ENCODE assay signal across 30 cellular contexts in the genomic region with DNA sequence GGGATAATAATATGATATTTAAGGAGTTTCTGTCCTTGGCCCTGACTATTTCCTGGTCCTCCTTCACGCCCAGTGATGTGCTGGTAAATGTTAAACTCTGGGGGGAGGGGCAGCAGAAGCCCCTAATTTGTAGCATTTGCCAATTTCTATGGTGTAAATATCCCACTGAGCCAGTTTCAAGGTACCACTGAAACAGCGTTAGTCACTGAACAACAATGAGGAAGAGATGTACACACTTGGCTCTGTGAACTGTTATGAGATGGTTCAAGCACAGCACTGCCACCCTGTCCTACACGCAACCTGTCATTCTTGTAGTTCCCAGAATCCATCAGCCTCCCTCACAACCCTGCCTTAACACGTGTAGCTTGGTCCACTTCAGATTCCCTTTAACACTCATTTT. TPM values are rescaled to one million over a fixed set of nuclear protein-coding genes. Genes with fewer than 3 reads are reported as not detected.
DNase-seq lines count a peak whose midpoint lies in the region; ATAC-seq, FAIRE-seq and TF ChIP-seq lines count a peak whose summit lies in the region.
"Had no signal": no experiment of that assay in that cellular context is flagged by ENCODE, and none has a peak within 500 bp of the region (broad histone marks: within the 10 kb centered on the region; RNA-seq: fewer than 3 reads in every experiment).

No MANE protein-coding gene starts in this region.

- H3K27me3 Mint-ChIP-seq in HFFc6 (ENCODE audit: insufficient read depth) (peaks cover 8% of the 10 kb centered on the region), osteocyte (ENCODE audit: unreplicated experiment) (no peaks in the 10 kb centered on the region)

- FAIRE-seq in bronchial epithelial cell (lab: Jason Lieb, UNC): peak; percentile 64
- FAIRE-seq: D721Med, frontal cortex, GM12878 had no signal

- H3K27me3 ChIP-seq in bronchial epithelial cell (ENCODE audit: control insufficient read depth, insufficient read depth, low read length): no peaks in the 10 kb centered on the region
- H3K27me3 ChIP-seq: esophagus muscularis mucosa, heart right ventricle, ovary, testis had no signal

- H3K9me3 Mint-ChIP-seq in HFFc6: peaks cover 6% of the 10 kb centered on the region; the same call in 1 of the 2 replicates
- H3K9me3 Mint-ChIP-seq in osteocyte (ENCODE audit: unreplicated experiment): no peaks in the 10 kb centered on the region
- H3K9me3 Mint-ChIP-seq: activated CD4-positive, alpha-beta memory T cell treated with anti-CD3 and anti-CD28 coated beads, Interleukin-2, amount 10 ng/mL, durations not matched to agents 7 days and 5 days; activated T-helper 1 cell treated with anti-CD3 and anti-CD28 coated beads, Interleukin-12 subunit alpha, Interleukin-12 subunit beta, Interleukin-2, Interleukin-4 antibody, amounts not matched to agents 30 ng/mL and 10 ng/mL and 1 ng/mL, durations not matched to agents 14 hours and 24 hours and 36 hours; central memory CD8-positive, alpha-beta T cell; effector memory CD8-positive, alpha-beta T cell; natural killer cell treated with Interleukin-12 subunit alpha and Interleukin-12 subunit beta and Interleukin-15 and Interleukin-18, amount 100 ng/mL, for 72 hours had no signal

- DNase-seq in DMS79 treated with DMSO at 0.1 percent for 48 hours (lab: John Stamatoyannopoulos, UW) (peak; percentile 68), DMS79 (lab: John Stamatoyannopoulos, UW) (no peak), HFFc6 (no peak), bronchial epithelial cell (ENCODE audit: low read depth) (peak; percentile 59), mucosa of descending colon (no peak), NOMO-1 treated with dmso at 0.1 percent for 144 hours (lab: John Stamatoyannopoulos, UW; ENCODE audit: unreplicated experiment) (no peak), osteocyte (ENCODE audit: extremely low spot score, unreplicated experiment) (no peak), NCI-H146 (lab: John Stamatoyannopoulos, UW) (no peak)
- DNase-seq: activated CD4-positive, alpha-beta memory T cell treated with anti-CD3 and anti-CD28 coated beads, Interleukin-2, amount 10 ng/mL, durations not matched to agents 7 days and 5 days; activated CD8-positive, alpha-beta memory T cell treated with anti-CD3 and anti-CD28 coated beads, Interleukin-2, amount 50 U/mL, for 4 hours; activated naive CD4-positive, alpha-beta T cell treated with Interleukin-2 at 50 U/mL for 16 hours; effector memory CD8-positive, alpha-beta T cell; H7; heart right ventricle; MV-4-11; NK-92 treated with Interleukin-12 subunit alpha and Interleukin-12 subunit beta, amount 100 ng/mL, for 24 hours; ovary; SHP77; stimulated activated naive CD4-positive, alpha-beta T cell; SW 1271; testis had no signal

- H3K27ac Mint-ChIP-seq in HFFc6 (peak overlapping the region; percentile 55; the same call in 1 of the 2 replicates), osteocyte (ENCODE audit: unreplicated experiment) (no peak overlapping the region)
- H3K27ac Mint-ChIP-seq: activated CD4-positive, alpha-beta memory T cell treated with anti-CD3 and anti-CD28 coated beads, Interleukin-2, amount 10 ng/mL, durations not matched to agents 7 days and 5 days; activated T-helper 1 cell treated with anti-CD3 and anti-CD28 coated beads, Interleukin-12 subunit alpha, Interleukin-12 subunit beta, Interleukin-2, Interleukin-4 antibody, amounts not matched to agents 30 ng/mL and 10 ng/mL and 1 ng/mL, durations not matched to agents 14 hours and 24 hours and 36 hours; effector memory CD8-positive, alpha-beta T cell; natural killer cell treated with Interleukin-12 subunit alpha and Interleukin-12 subunit beta and Interleukin-15 and Interleukin-18, amount 100 ng/mL, for 72 hours had no signal

- ATAC-seq in mucosa of descending colon: peak; percentile 28
- ATAC-seq: effector memory CD8-positive, alpha-beta T cell; GM12878; heart right ventricle; natural killer cell treated with Interleukin-12 subunit alpha and Interleukin-12 subunit beta and Interleukin-15 and Interleukin-18, amount 100 ng/mL, for 72 hours had no signal

- H3K36me3 ChIP-seq in bronchial epithelial cell (ENCODE audit: control insufficient read depth, insufficient read depth, low read length): no peaks in the 10 kb centered on the region
- no peaks in the 10 kb centered on the region for H3K36me3 ChIP-seq in mucosa of descending colon (ENCODE audit: low read depth)
- H3K36me3 ChIP-seq: esophagus muscularis mucosa, heart right ventricle, ovary had no signal

- intact Hi-C loops in mucosa of descending colon (cut with DNase I, micrococcal nuclease): no loop called here

- H3K4me3 Mint-ChIP-seq in HFFc6 (peak overlapping the region; percentile 21; the same call in 1 of the 2 replicates), osteocyte (ENCODE audit: unreplicated experiment) (no peak overlapping the region)
- H3K4me3 Mint-ChIP-seq: activated CD4-positive, alpha-beta memory T cell treated with anti-CD3 and anti-CD28 coated beads, Interleukin-2, amount 10 ng/mL, durations not matched to agents 7 days and 5 days; activated T-helper 1 cell treated with anti-CD3 and anti-CD28 coated beads, Interleukin-12 subunit alpha, Interleukin-12 subunit beta, Interleukin-2, Interleukin-4 antibody, amounts not matched to agents 30 ng/mL and 10 ng/mL and 1 ng/mL, durations not matched to agents 14 hours and 24 hours and 36 hours; central memory CD8-positive, alpha-beta T cell; effector memory CD8-positive, alpha-beta T cell; natural killer cell treated with Interleukin-12 subunit alpha and Interleukin-12 subunit beta and Interleukin-15 and Interleukin-18, amount 100 ng/mL, for 72 hours had no signal

- no peak for TF ChIP-seq CTCF in HFFc6 (IDR thresholded peaks at IDR 0.05)
- no peak for TF ChIP-seq CTCF in bronchial epithelial cell (IDR thresholded peaks at IDR 0.05; ENCODE audit: insufficient read depth, low read length, severe bottlenecking)
- no peak for TF ChIP-seq CTCF in mucosa of descending colon (IDR thresholded peaks at IDR 0.05)
- no peak for TF ChIP-seq CTCF in osteocyte (IDR thresholded peaks at IDR 0.05)

- peaks cover 48% of the 10 kb centered on the region for H3K36me3 Mint-ChIP-seq in HFFc6 (ENCODE audit: low read depth)
- peaks cover 12% of the 10 kb centered on the region for H3K36me3 Mint-ChIP-seq in osteocyte (ENCODE audit: unreplicated experiment)
- H3K36me3 Mint-ChIP-seq: natural killer cell treated with Interleukin-12 subunit alpha and Interleukin-12 subunit beta and Interleukin-15 and Interleukin-18, amount 100 ng/mL, for 72 hours had no signal

- H3K9me3 ChIP-seq in mucosa of descending colon: no peaks in the 10 kb centered on the region
- H3K9me3 ChIP-seq: esophagus muscularis mucosa, heart right ventricle, ovary, testis had no signal

- H3K4me1 ChIP-seq in mucosa of descending colon (ENCODE audit: low read depth): peaks cover 3% of the 10 kb centered on the region
- H3K4me1 ChIP-seq: testis had no signal

- H3K4me1 Mint-ChIP-seq in HFFc6 (ENCODE audit: low read depth) (peaks cover 99% of the 10 kb centered on the region), osteocyte (ENCODE audit: unreplicated experiment) (peaks cover 78% of the 10 kb centered on the region)
- H3K4me1 Mint-ChIP-seq: activated CD4-positive, alpha-beta memory T cell treated with anti-CD3 and anti-CD28 coated beads, Interleukin-2, amount 10 ng/mL, durations not matched to agents 7 days and 5 days; central memory CD8-positive, alpha-beta T cell had no signal

- no peak overlapping the region for H3K4me3 ChIP-seq in bronchial epithelial cell (ENCODE audit: low read depth, low read length)
- H3K4me3 ChIP-seq in mucosa of descending colon: no peak overlapping the region
- H3K4me3 ChIP-seq: esophagus muscularis mucosa, GM12878, heart right ventricle, lung, ovary, smooth muscle cell, testis had no signal

RNA-seq across cellular contexts. Expression of gene MET, which starts 39.8 kb away (rescaled TPM):
- 100 to 1,000 TPM; 101 to 149 (median 129) TPM for total RNA-seq in HFFc6 (2021; fragmentation: NEBNext Ultra II Directional; extraction: Animal tissue kit (Norgen Biotek cat#: 25700))
- total RNA-seq in bronchial epithelial cell (135 and 156 TPM in 2 replicates), mucosa of descending colon (10 to 100 TPM; 15.6 to 35.1 (median 31.0) TPM), osteocyte (55.4 and 59.4 TPM in 2 replicates)

Comparison
In these comparisons a context has a peak if more than half of its experiments do, and no peak if none do; other contexts are left out.
1. DNase-seq: peak in DMS79 treated with DMSO at 0.1 percent for 48 hours (single experiment) and bronchial epithelial cell (single experiment); none in DMS79 (single experiment), HFFc6 (single experiment), mucosa of descending colon (0 of 3), NOMO-1 treated with dmso at 0.1 percent for 144 hours (single experiment), osteocyte (single experiment) and NCI-H146 (single experiment).